ENCODE assay signal across 14 cellular contexts in genomic region chr2:102294802-102295489, GRCh38. TPM values are rescaled to one million over a fixed set of nuclear protein-coding genes. Genes with fewer than 3 reads are reported as not detected.
A peak's percentile ranks its signal among the peaks of the same experiment; 100 is the strongest.
DNase-seq lines count a peak whose midpoint lies in the region; ATAC-seq and TF ChIP-seq lines count a peak whose summit lies in the region.
"Had no signal": no experiment of that assay in that cellular context is flagged by ENCODE, and none has a peak within 500 bp of the region (broad histone marks: within the 10 kb centered on the region; RNA-seq: fewer than 3 reads in every experiment).

No MANE protein-coding gene starts in this region.

- H3K4me3 ChIP-seq in fibroblast of villous mesenchyme (ENCODE audit: low read depth, low read length): no peak overlapping the region
- H3K4me3 ChIP-seq: adrenal gland had no signal

- DNase-seq in NOMO-1 treated with DMSO at 0.1 percent for 48 hours (lab: John Stamatoyannopoulos, UW; ENCODE audit: unreplicated experiment): peak; percentile 2
- DNase-seq in NOMO-1 treated with dmso at 0.1 percent for 144 hours (lab: John Stamatoyannopoulos, UW; ENCODE audit: unreplicated experiment): no peak
- peak; percentile 61 for DNase-seq in ELR (ENCODE audit: low read depth)
- DNase-seq in activated naive CD8-positive, alpha-beta T cell treated with anti-CD3 and anti-CD28 coated beads, Interleukin-2, amount 50 U/mL, for 24 hours: no peak
- DNase-seq in fibroblast of villous mesenchyme (ENCODE audit: low read depth): peak; percentile 58
- DNase-seq in NAMALWA (ENCODE audit: low spot score): no peak
- DNase-seq in activated effector memory CD4-positive, alpha-beta T cell treated with Interleukin-2 at 50 U/mL for 16 hours: no peak
- DNase-seq: adrenal gland; EL; left cardiac atrium; NCI-H1694 treated with DMSO at 0.1 percent for 48 hours; stimulated activated CD4-positive, alpha-beta T cell treated with anti-CD3 and anti-CD28 coated beads, Interleukin-4, amount 100 ng/mL, for 24 hours had no signal

- H3K27ac Mint-ChIP-seq in activated naive CD8-positive, alpha-beta T cell treated with anti-CD3 and anti-CD28 coated beads, Interleukin-2, amount 50 U/mL, for 24 hours: no peak overlapping the region

- H3K4me1 Mint-ChIP-seq in activated naive CD8-positive, alpha-beta T cell treated with anti-CD3 and anti-CD28 coated beads, Interleukin-2, amount 50 U/mL, for 24 hours: peaks cover 63% of the 10 kb centered on the region

- ATAC-seq in activated naive CD8-positive, alpha-beta T cell treated with anti-CD3 and anti-CD28 coated beads, Interleukin-2, amount 50 U/mL, for 24 hours: peak; percentile 60
- no peak for ATAC-seq in HG03159 (IDR thresholded peaks at IDR 0.05; ENCODE audit: unreplicated experiment)
- ATAC-seq: left cardiac atrium had no signal

- H3K9me3 Mint-ChIP-seq in activated naive CD8-positive, alpha-beta T cell treated with anti-CD3 and anti-CD28 coated beads, Interleukin-2, amount 50 U/mL, for 24 hours: no peaks in the 10 kb centered on the region

- no peaks in the 10 kb centered on the region for H3K36me3 Mint-ChIP-seq in activated naive CD8-positive, alpha-beta T cell treated with anti-CD3 and anti-CD28 coated beads, Interleukin-2, amount 50 U/mL, for 24 hours (ENCODE audit: low read depth)

- H3K4me3 Mint-ChIP-seq in activated naive CD8-positive, alpha-beta T cell treated with anti-CD3 and anti-CD28 coated beads, Interleukin-2, amount 50 U/mL, for 24 hours: no peak overlapping the region

- no peak for TF ChIP-seq CTCF in fibroblast of villous mesenchyme (IDR thresholded peaks at IDR 0.05; ENCODE audit: insufficient read depth, low read depth, low read length)

- H3K27me3 Mint-ChIP-seq in activated naive CD8-positive, alpha-beta T cell treated with anti-CD3 and anti-CD28 coated beads, Interleukin-2, amount 50 U/mL, for 24 hours: peaks cover 4% of the 10 kb centered on the region

RNA-seq across cellular contexts. Expression of gene IL1RL1, which starts 16.4 kb away (rescaled TPM):
- total RNA-seq in fibroblast of villous mesenchyme: 0.32 and 1.3 TPM in 2 replicates
- total RNA-seq: HT-29 had no signal

Comparison
In these comparisons a context has a peak if more than half of its experiments do, and no peak if none do; other contexts are left out.
1. DNase-seq: peak in NOMO-1 treated with DMSO at 0.1 percent for 48 hours (single experiment), ELR (single experiment) and fibroblast of villous mesenchyme (single experiment); none in NOMO-1 treated with dmso at 0.1 percent for 144 hours (single experiment), activated naive CD8-positive, alpha-beta T cell treated with anti-CD3 and anti-CD28 coated beads, Interleukin-2, amount 50 U/mL, for 24 hours (single experiment), NAMALWA (single experiment) and activated effector memory CD4-positive, alpha-beta T cell treated with Interleukin-2 at 50 U/mL for 16 hours (single experiment).